In the genomic region with DNA sequence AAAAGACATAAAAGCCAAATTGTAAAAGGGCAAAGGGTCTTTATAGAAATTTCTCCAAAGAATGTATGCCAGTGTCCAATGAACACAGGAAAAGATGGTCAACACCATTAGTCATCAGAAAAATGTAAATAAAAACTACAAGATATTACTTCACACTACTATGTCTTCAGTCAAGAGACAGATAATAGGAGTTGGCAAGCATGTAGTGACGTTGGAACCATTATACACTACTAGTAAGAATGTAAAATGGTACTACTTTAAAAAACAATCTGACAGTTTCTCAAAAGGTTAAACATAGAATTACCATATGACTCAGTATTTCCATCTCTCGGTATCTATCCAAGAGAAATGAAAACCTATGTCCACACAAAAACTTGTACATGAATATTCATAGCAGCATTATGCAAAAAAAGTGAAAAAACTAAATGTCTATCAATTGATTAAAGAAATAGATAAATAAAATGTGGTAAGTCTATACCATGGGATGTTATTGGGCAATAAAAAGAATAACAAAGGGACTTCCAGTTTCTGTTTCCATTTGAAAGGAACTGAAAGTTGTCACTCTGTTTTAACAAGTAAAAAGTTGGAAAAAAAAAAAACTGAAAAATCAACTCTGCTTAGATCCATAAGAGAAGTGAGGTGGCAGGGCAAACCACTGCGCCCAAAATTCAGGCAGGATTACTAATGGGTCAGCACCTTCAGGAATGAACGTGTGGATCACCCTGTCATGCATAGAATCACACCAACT, we compare ENCODE assay signal across 11 cellular contexts.
DNase-seq lines count a peak whose midpoint lies in the region; ATAC-seq and TF ChIP-seq lines count a peak whose summit lies in the region.
"Had no signal": no experiment of that assay in that cellular context is flagged by ENCODE, and none has a peak within 500 bp of the region (broad histone marks: within the 10 kb centered on the region; RNA-seq: fewer than 3 reads in every experiment).

No MANE protein-coding gene starts in this region.

- no peak for TF ChIP-seq CTCF in CD8-positive, alpha-beta T cell (IDR thresholded peaks at IDR 0.05)

- no peak overlapping the region for H3K27ac Mint-ChIP-seq in stimulated activated naive B cell treated with anti-CD40 and anti-IgM and Interleukin-4, amounts not matched to agents 10 μg/mL and 1 μg/mL and 100 μg/mL, for 72 hours
- no peak overlapping the region for H3K27ac Mint-ChIP-seq in CD8-positive, alpha-beta T cell
- H3K27ac Mint-ChIP-seq: immature natural killer cell had no signal

- H3K9me3 Mint-ChIP-seq in stimulated activated naive B cell treated with anti-CD40 and anti-IgM and Interleukin-4, amounts not matched to agents 10 μg/mL and 1 μg/mL and 100 μg/mL, for 72 hours, result peaks cover 12 to 16% of the 10 kb centered on the region in 2 donors
- H3K9me3 Mint-ChIP-seq in CD8-positive, alpha-beta T cell, result peaks cover 13% of the 10 kb centered on the region

- CTCF ChIA-PET in CD8-positive, alpha-beta T cell (lab: Charles Lee), result no interaction called here

- no peaks in the 10 kb centered on the region for H3K27me3 ChIP-seq in CD8-positive, alpha-beta T cell (ENCODE audit: insufficient read depth, low read length)

- intact Hi-C loops in CD8-positive, alpha-beta T cell (cut with DNase I, micrococcal nuclease), result no loop called here

- H3K9me3 ChIP-seq in CD8-positive, alpha-beta T cell (ENCODE audit: low read length), result no peaks in the 10 kb centered on the region

- POLR2A ChIA-PET in CD8-positive, alpha-beta T cell (lab: Charles Lee), result no interaction called here

- DNase-seq in NOMO-1 treated with DMSO at 0.1 percent for 48 hours (lab: John Stamatoyannopoulos, UW; ENCODE audit: unreplicated experiment), result peak; percentile 84
- no peak for DNase-seq in stimulated activated naive B cell treated with anti-CD40 and anti-IgM and Interleukin-4, amounts not matched to agents 10 μg/mL and 1 μg/mL and 100 μg/mL, for 72 hours
- DNase-seq in UCSD-AML1 (lab: John Stamatoyannopoulos, UW; ENCODE audit: unreplicated experiment), result no peak
- DNase-seq in CD8-positive, alpha-beta T cell, result no peak
- DNase-seq in NCI-H526 treated with DMSO at 0.1 percent for 48 hours (lab: John Stamatoyannopoulos, UW), result no peak
- DNase-seq: GM23248, immature natural killer cell, NCI-H69, retina had no signal

- H3K4me3 Mint-ChIP-seq in stimulated activated naive B cell treated with anti-CD40 and anti-IgM and Interleukin-4, amounts not matched to agents 10 μg/mL and 1 μg/mL and 100 μg/mL, for 72 hours, result no peak overlapping the region
- H3K4me3 Mint-ChIP-seq in CD8-positive, alpha-beta T cell, result no peak overlapping the region
- H3K4me3 Mint-ChIP-seq: immature natural killer cell had no signal

- no peak overlapping the region for H3K27ac ChIP-seq in CD8-positive, alpha-beta T cell (ENCODE audit: low read depth, low read length)
- H3K27ac ChIP-seq: GM23248 had no signal

- H3K36me3 ChIP-seq in CD8-positive, alpha-beta T cell (ENCODE audit: insufficient read depth, low read length), result no peaks in the 10 kb centered on the region

- H3K4me1 Mint-ChIP-seq in stimulated activated naive B cell treated with anti-CD40 and anti-IgM and Interleukin-4, amounts not matched to agents 10 μg/mL and 1 μg/mL and 100 μg/mL, for 72 hours, result peaks cover 2 to 5% of the 10 kb centered on the region in 2 donors
- H3K4me1 Mint-ChIP-seq in CD8-positive, alpha-beta T cell (ENCODE audit: low read depth), result no peaks in the 10 kb centered on the region
- H3K4me1 Mint-ChIP-seq: immature natural killer cell had no signal

- peaks cover 0 to 2% of the 10 kb centered on the region in 2 donors for H3K36me3 Mint-ChIP-seq in stimulated activated naive B cell treated with anti-CD40 and anti-IgM and Interleukin-4, amounts not matched to agents 10 μg/mL and 1 μg/mL and 100 μg/mL, for 72 hours
- H3K36me3 Mint-ChIP-seq in CD8-positive, alpha-beta T cell, result no peaks in the 10 kb centered on the region
- H3K36me3 Mint-ChIP-seq: immature natural killer cell had no signal

- ATAC-seq in GM19395 (IDR thresholded peaks at IDR 0.05; ENCODE audit: unreplicated experiment) (peak; percentile 72), HG03025 (IDR thresholded peaks at IDR 0.05; ENCODE audit: low FRiP score, unreplicated experiment) (peak; percentile 62)
- ATAC-seq in stimulated activated naive B cell treated with anti-CD40 and anti-IgM and Interleukin-4, amounts not matched to agents 10 μg/mL and 1 μg/mL and 100 μg/mL, for 72 hours (replicated peaks), result peak; percentile 60 to 62
- no peak for ATAC-seq in CD8-positive, alpha-beta T cell

- no peaks in the 10 kb centered on the region for H3K27me3 Mint-ChIP-seq in stimulated activated naive B cell treated with anti-CD40 and anti-IgM and Interleukin-4, amounts not matched to agents 10 μg/mL and 1 μg/mL and 100 μg/mL, for 72 hours
- no peaks in the 10 kb centered on the region for H3K27me3 Mint-ChIP-seq in CD8-positive, alpha-beta T cell (ENCODE audit: low read depth)

- no peaks in the 10 kb centered on the region for H3K4me1 ChIP-seq in CD8-positive, alpha-beta T cell (ENCODE audit: insufficient read depth, low read length)

- H3K4me3 ChIP-seq in CD8-positive, alpha-beta T cell (ENCODE audit: low read depth, low read length), result no peak overlapping the region
- H3K4me3 ChIP-seq: GM23248 had no signal
